Comparison of ENCODE assay signal across 15 cellular contexts in genomic region chr9:128056086-128056485, GRCh38. TPM values are rescaled to one million over a fixed set of nuclear protein-coding genes. Genes with fewer than 3 reads are reported as not detected.
DNase-seq lines count a peak whose midpoint lies in the region; ATAC-seq and TF ChIP-seq lines count a peak whose summit lies in the region.
"Had no signal": no experiment of that assay in that cellular context is flagged by ENCODE, and none has a peak within 500 bp of the region (broad histone marks: within the 10 kb centered on the region; RNA-seq: fewer than 3 reads in every experiment).

No MANE protein-coding gene starts in this region.

- CTCF ChIA-PET in activated CD8-positive, alpha-beta memory T cell treated with anti-CD3 and anti-CD28 coated beads, Interleukin-2, amount 10 ng/mL, durations not matched to agents 7 days and 5 days (lab: Charles Lee): interaction anchor here (0.6 to 1.5 kb wide), 4 partner anchors 26 to 114 kb away, joined by 3 to 5 read pairs (median 3); no protein-coding TSS in a partner anchor

- no peak overlapping the region for H3K4me3 ChIP-seq in BLaER1 treated with 17β-estradiol and CSF1 and Interleukin-3, amounts not matched to agents 10 nM and 100 nM
- peak overlapping the region in 1 of 3 donors; percentile 22 for H3K4me3 ChIP-seq in breast epithelium
- H3K4me3 ChIP-seq in left lung: no peak overlapping the region
- H3K4me3 ChIP-seq in gastrocnemius medialis: no peak overlapping the region

- H3K27ac ChIP-seq in BLaER1 treated with 17β-estradiol and CSF1 and Interleukin-3, amounts not matched to agents 10 nM and 100 nM: peak overlapping the region; percentile 26 to 68 (median 63); a peak in 21 of 22 replicates
- H3K27ac ChIP-seq in breast epithelium (peak overlapping the region; percentile 79 to 89), left lung (peak overlapping the region; percentile 49 to 75), gastrocnemius medialis (peak overlapping the region; percentile 64 to 86 (median 78))

- no peaks in the 10 kb centered on the region for H3K9me3 Mint-ChIP-seq in activated CD8-positive, alpha-beta memory T cell treated with anti-CD3 and anti-CD28 coated beads, Interleukin-2, amount 10 ng/mL, durations not matched to agents 7 days and 5 days (ENCODE audit: low read depth)
- H3K9me3 Mint-ChIP-seq: activated T-cell treated with anti-CD3 and anti-CD28 coated beads, Interleukin-2, amount 50 U/mL, for 24 hours; type B pancreatic cell had no signal

- H3K4me1 ChIP-seq in BLaER1 treated with 17β-estradiol and CSF1 and Interleukin-3, amounts not matched to agents 10 nM and 100 nM: peaks cover 34 to 92% (median 73%) of the 10 kb centered on the region in 10 experiments
- H3K4me1 ChIP-seq in breast epithelium: peaks cover 0 to 7% of the 10 kb centered on the region in 2 donors
- peaks cover 23 to 57% of the 10 kb centered on the region in 2 donors for H3K4me1 ChIP-seq in left lung
- peaks cover 22 to 27% of the 10 kb centered on the region in 2 donors for H3K4me1 ChIP-seq in gastrocnemius medialis

- H3K4me2 ChIP-seq in BLaER1 treated with 17β-estradiol and CSF1 and Interleukin-3, amounts not matched to agents 10 nM and 100 nM: peak overlapping the region; percentile 72 to 93 (median 78)

- no peaks in the 10 kb centered on the region for H3K9me3 ChIP-seq in BLaER1 treated with 17β-estradiol and CSF1 and Interleukin-3, amounts not matched to agents 10 nM and 100 nM (replicated peaks in 1 of 11)
- H3K9me3 ChIP-seq in breast epithelium (no peaks in the 10 kb centered on the region), left lung (no peaks in the 10 kb centered on the region), gastrocnemius medialis (no peaks in the 10 kb centered on the region)

- in situ Hi-C loops in gastrocnemius medialis (cut with MboI; ENCODE audit: low sequenced_read_pairs in 4 of 4): no loop called here

- H3K27me3 Mint-ChIP-seq in activated CD8-positive, alpha-beta memory T cell treated with anti-CD3 and anti-CD28 coated beads, Interleukin-2, amount 10 ng/mL, durations not matched to agents 7 days and 5 days: peaks cover 3% of the 10 kb centered on the region
- H3K27me3 Mint-ChIP-seq: activated T-cell treated with anti-CD3 and anti-CD28 coated beads, Interleukin-2, amount 50 U/mL, for 24 hours; type B pancreatic cell had no signal

- intact Hi-C loops in breast epithelium (cut with DNase I; ENCODE audit: low total_unique reads): no loop called here
- intact Hi-C loops in left lung (cut with DNase I): no loop called here
- intact Hi-C loops in gastrocnemius medialis (cut with DNase I; ENCODE audit: low total_unique reads): no loop called here

- TF ChIP-seq CTCF in breast epithelium (IDR thresholded peaks at IDR 0.05) (no peak), left lung (IDR thresholded peaks at IDR 0.05) (no peak), gastrocnemius medialis (IDR thresholded peaks at IDR 0.05 in 4 of 5, conservative IDR thresholded peaks at IDR 0.05 in 1 of 5) (no peak)

- no peaks in the 10 kb centered on the region for H3K36me3 ChIP-seq in BLaER1 treated with 17β-estradiol and CSF1 and Interleukin-3, amounts not matched to agents 10 nM and 100 nM
- H3K36me3 ChIP-seq in breast epithelium (no peaks in the 10 kb centered on the region), left lung (no peaks in the 10 kb centered on the region), gastrocnemius medialis (no peaks in the 10 kb centered on the region)

- no peak for TF ChIP-seq POLR2A in breast epithelium (IDR thresholded peaks at IDR 0.05)
- no peak for TF ChIP-seq POLR2A in gastrocnemius medialis (IDR thresholded peaks at IDR 0.05)

- H3K9ac ChIP-seq in BLaER1 treated with 17β-estradiol and CSF1 and Interleukin-3, amounts not matched to agents 10 nM and 100 nM: peak overlapping the region in 10 of 11 experiments; percentile 3 to 56 (median 43); a peak in 11 of 22 replicates

- H3K27ac Mint-ChIP-seq in activated CD8-positive, alpha-beta memory T cell treated with anti-CD3 and anti-CD28 coated beads, Interleukin-2, amount 10 ng/mL, durations not matched to agents 7 days and 5 days: no peak overlapping the region
- H3K27ac Mint-ChIP-seq: activated T-cell treated with anti-CD3 and anti-CD28 coated beads, Interleukin-2, amount 50 U/mL, for 24 hours; naive thymus-derived CD4-positive, alpha-beta T cell; type B pancreatic cell had no signal

- no peaks in the 10 kb centered on the region for H3K27me3 ChIP-seq in BLaER1 treated with 17β-estradiol and CSF1 and Interleukin-3, amounts not matched to agents 10 nM and 100 nM
- H3K27me3 ChIP-seq in breast epithelium: no peaks in the 10 kb centered on the region
- no peaks in the 10 kb centered on the region for H3K27me3 ChIP-seq in left lung
- H3K27me3 ChIP-seq in gastrocnemius medialis: no peaks in the 10 kb centered on the region

- H3K4me3 Mint-ChIP-seq in activated CD8-positive, alpha-beta memory T cell treated with anti-CD3 and anti-CD28 coated beads, Interleukin-2, amount 10 ng/mL, durations not matched to agents 7 days and 5 days: no peak overlapping the region
- H3K4me3 Mint-ChIP-seq: activated T-cell treated with anti-CD3 and anti-CD28 coated beads, Interleukin-2, amount 50 U/mL, for 24 hours; naive thymus-derived CD4-positive, alpha-beta T cell; type B pancreatic cell had no signal

- H3K36me3 Mint-ChIP-seq in activated CD8-positive, alpha-beta memory T cell treated with anti-CD3 and anti-CD28 coated beads, Interleukin-2, amount 10 ng/mL, durations not matched to agents 7 days and 5 days: peaks cover under 1% of the 10 kb centered on the region
- H3K36me3 Mint-ChIP-seq: type B pancreatic cell had no signal

- DNase-seq in breast epithelium (ENCODE audit: low spot score in 2 of 2) (no peak), left lung (no peak), gastrocnemius medialis (peak in 1 of 2 donors; percentile 65), LoVo (ENCODE audit: low spot score) (no peak), left lobe of liver (ENCODE audit: low spot score) (no peak)
- no peak for DNase-seq in stimulated activated naive CD8-positive, alpha-beta T cell treated with anti-CD3 and anti-CD28 coated beads, Interleukin-15, Interleukin-2, amounts not matched to agents 100 U/mL and 50 U/mL, for 24 hours
- no peak for DNase-seq in activated CD8-positive, alpha-beta memory T cell treated with anti-CD3 and anti-CD28 coated beads, Interleukin-2, amount 10 ng/mL, durations not matched to agents 7 days and 5 days
- DNase-seq: activated T-cell treated with anti-CD3 and anti-CD28 coated beads, Interleukin-2, amount 50 U/mL, for 24 hours; dermis blood vessel endothelial cell; naive thymus-derived CD4-positive, alpha-beta T cell; NCI-H2227 treated with DMSO at 0.1 percent for 48 hours; T-helper 1 cell had no signal

- ATAC-seq in left lung: no peak
- peak; percentile 14 to 31 for ATAC-seq in gastrocnemius medialis
- no peak for ATAC-seq in stimulated activated naive CD8-positive, alpha-beta T cell treated with anti-CD3 and anti-CD28 coated beads, Interleukin-15, Interleukin-2, amounts not matched to agents 100 U/mL and 50 U/mL, for 24 hours
- no peak for ATAC-seq in activated CD8-positive, alpha-beta memory T cell treated with anti-CD3 and anti-CD28 coated beads, Interleukin-2, amount 10 ng/mL, durations not matched to agents 7 days and 5 days
- ATAC-seq in left lobe of liver: no peak
- ATAC-seq: naive thymus-derived CD4-positive, alpha-beta T cell; Panc1 had no signal

- H3K4me1 Mint-ChIP-seq in activated CD8-positive, alpha-beta memory T cell treated with anti-CD3 and anti-CD28 coated beads, Interleukin-2, amount 10 ng/mL, durations not matched to agents 7 days and 5 days: peaks cover 5% of the 10 kb centered on the region

- H4K20me1 ChIP-seq in BLaER1 treated with 17β-estradiol and CSF1 and Interleukin-3, amounts not matched to agents 10 nM and 100 nM: no peaks in the 10 kb centered on the region

RNA-seq across cellular contexts. Expression of gene NAIF1, which starts 11.0 kb away (rescaled TPM):
- 10 to 100 TPM in 2 of 3 donors, 1 to 10 TPM in 1; 8.8 to 13.1 (median 11.9) TPM for total RNA-seq in breast epithelium
- 1 to 10 TPM; 7.7 to 8.0 TPM for total RNA-seq in left lung
- 1 to 10 TPM; 3.6 to 7.4 (median 6.9) TPM for total RNA-seq in gastrocnemius medialis
- total RNA-seq in activated CD8-positive, alpha-beta memory T cell treated with anti-CD3 and anti-CD28 coated beads, Interleukin-2, amount 10 ng/mL, durations not matched to agents 7 days and 5 days: 10 to 100 TPM; 13.8 to 16.7 TPM
- total RNA-seq in left lobe of liver: 6.3 TPM

RNA-seq across cellular contexts. Expression of gene SLC25A25, which starts 11.9 kb away (rescaled TPM):
- total RNA-seq in breast epithelium (10 to 100 TPM; 27.2 to 43.9 (median 33.1) TPM), left lung (10 to 100 TPM; 19.5 to 21.0 TPM), gastrocnemius medialis (10 to 100 TPM; 26.9 to 98.7 (median 46.0) TPM), left lobe of liver (76.9 TPM)
- total RNA-seq in activated CD8-positive, alpha-beta memory T cell treated with anti-CD3 and anti-CD28 coated beads, Interleukin-2, amount 10 ng/mL, durations not matched to agents 7 days and 5 days: 10 to 100 TPM; 16.5 to 18.1 TPM

Comparison
In these comparisons a context has a peak if more than half of its experiments do, and no peak if none do; other contexts are left out.
1. ATAC-seq: peak in gastrocnemius medialis (2 of 2); none in left lung (single experiment), stimulated activated naive CD8-positive, alpha-beta T cell treated with anti-CD3 and anti-CD28 coated beads, Interleukin-15, Interleukin-2, amounts not matched to agents 100 U/mL and 50 U/mL, for 24 hours (single experiment), activated CD8-positive, alpha-beta memory T cell treated with anti-CD3 and anti-CD28 coated beads, Interleukin-2, amount 10 ng/mL, durations not matched to agents 7 days and 5 days (single experiment) and left lobe of liver (single experiment).
2. Peak in every context shown above with its lines, with median percentiles within 50 percentile points of each other: H3K27ac ChIP-seq.